28 cellular contexts compared by ENCODE assay signal in the genomic region with DNA sequence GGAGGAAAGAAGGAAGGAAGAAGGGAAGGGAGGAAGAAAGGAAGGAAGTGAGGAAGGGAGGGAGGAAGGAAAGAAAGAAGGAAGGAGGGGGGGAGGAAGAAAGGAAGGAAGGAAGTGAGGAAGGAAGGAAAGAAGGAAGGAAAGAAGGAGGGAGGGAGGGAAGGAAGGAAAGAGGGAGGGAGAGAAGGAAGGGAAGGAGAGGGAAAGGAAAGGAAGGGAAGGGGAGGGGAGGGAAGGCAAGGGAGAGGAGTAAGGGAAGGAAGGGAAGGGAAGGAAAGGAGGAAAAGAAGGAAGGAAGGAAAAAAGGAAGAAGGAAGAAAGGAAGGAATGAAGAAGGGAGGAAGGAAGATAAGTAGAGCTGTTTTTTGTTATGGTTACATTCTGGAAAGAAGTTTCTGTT.
"Had no signal": no experiment of that assay in that cellular context is flagged by ENCODE, and none has a peak within 500 bp of the region (broad histone marks: within the 10 kb centered on the region; RNA-seq: fewer than 3 reads in every experiment).

No MANE protein-coding gene starts in this region.

- H3K9me3 Mint-ChIP-seq: endodermal cell, mesothelial cell of epicardium had no signal

- FAIRE-seq: endometrium, islet of Langerhans, keratinocyte had no signal

- H3K36me3 Mint-ChIP-seq: mesothelial cell of epicardium, naive B cell had no signal

- H3K4me3 Mint-ChIP-seq: dendritic cell treated with granulocyte-macrophage colony-stimulating factor and Interleukin-4, amounts not matched to agents 40 ng/mL and 50 ng/mL, for 4 days; effector memory CD8-positive, alpha-beta T cell; endodermal cell; mesothelial cell of epicardium had no signal

- DNase-seq: colonic mucosa; cortex of kidney; effector CD8-positive, alpha-beta T cell; effector memory CD8-positive, alpha-beta T cell; endodermal cell; erythroblast; esophagus squamous epithelium; foreskin fibroblast; foreskin melanocyte; gastrocnemius medialis; glutamatergic neuron; head of caudate nucleus; heart right ventricle; hippocampal formation; left cardiac atrium; left lung; left ventricle myocardium superior; lower lobe of right lung; mesenchymal stem cell; mucosa of descending colon; naive B cell had no signal

- H3K27me3 Mint-ChIP-seq: dendritic cell treated with granulocyte-macrophage colony-stimulating factor and Interleukin-4, amounts not matched to agents 40 ng/mL and 50 ng/mL, for 4 days; effector memory CD8-positive, alpha-beta T cell; naive B cell had no signal

- H3K27ac ChIP-seq: colonic mucosa, epithelial cell of prostate, esophagus squamous epithelium, gastrocnemius medialis, heart right ventricle, left lung, lower lobe of right lung had no signal

- H3K4me3 ChIP-seq: colonic mucosa, esophagus squamous epithelium, gastrocnemius medialis, heart right ventricle, left lung, lower lobe of right lung, mucosa of descending colon had no signal

- H3K4me1 ChIP-seq: colonic mucosa, esophagus squamous epithelium, gastrocnemius medialis, heart right ventricle, left lung, lower lobe of right lung had no signal

- H3K27me3 ChIP-seq: colonic mucosa, esophagus squamous epithelium, gastrocnemius medialis, heart right ventricle, left lung had no signal

- H3K36me3 ChIP-seq: colonic mucosa, esophagus squamous epithelium, gastrocnemius medialis, heart right ventricle, left lung, lower lobe of right lung had no signal

- H3K27ac Mint-ChIP-seq: dendritic cell treated with granulocyte-macrophage colony-stimulating factor and Interleukin-4, amounts not matched to agents 40 ng/mL and 50 ng/mL, for 4 days; effector memory CD8-positive, alpha-beta T cell; endodermal cell; mesothelial cell of epicardium had no signal

- H3K9me3 ChIP-seq: colonic mucosa, esophagus squamous epithelium, gastrocnemius medialis, lower lobe of right lung had no signal

- H3K4me1 Mint-ChIP-seq: endodermal cell, mesothelial cell of epicardium, naive B cell had no signal

- ATAC-seq: effector memory CD8-positive, alpha-beta T cell; esophagus mucosa; gastrocnemius medialis; heart right ventricle; left cardiac atrium; left lung; left ventricle myocardium superior; lower lobe of right lung; mucosa of descending colon had no signal
